In genomic region chr13:95982144-95982543, GRCh38 we compare ENCODE assay signal across 15 cellular contexts.
"Had no signal": no experiment of that assay in that cellular context is flagged by ENCODE, and none has a peak within 500 bp of the region (broad histone marks: within the 10 kb centered on the region; RNA-seq: fewer than 3 reads in every experiment).

No MANE protein-coding gene starts in this region.

- H3K27ac Mint-ChIP-seq: naive thymus-derived CD8-positive, alpha-beta T cell; type B pancreatic cell had no signal

- H3K36me3 Mint-ChIP-seq: naive thymus-derived CD8-positive, alpha-beta T cell had no signal

- H3K4me3 ChIP-seq: esophagus muscularis mucosa, gastrocnemius medialis, heart right ventricle, mucosa of descending colon, right atrium auricular region had no signal

- H3K4me1 Mint-ChIP-seq: naive thymus-derived CD8-positive, alpha-beta T cell had no signal

- H3K9me3 Mint-ChIP-seq: type B pancreatic cell had no signal

- H3K4me1 ChIP-seq: esophagus muscularis mucosa, gastrocnemius medialis, heart right ventricle, right atrium auricular region had no signal

- H3K9me3 ChIP-seq: gastrocnemius medialis, mucosa of descending colon, neutrophil, right atrium auricular region had no signal

- H3K36me3 ChIP-seq: gastrocnemius medialis, neutrophil, right atrium auricular region had no signal

- H3K27me3 ChIP-seq: esophagus muscularis mucosa, gastrocnemius medialis, heart right ventricle, neutrophil, right atrium auricular region had no signal

- DNase-seq: effector memory CD4-positive, alpha-beta T cell; gastrocnemius medialis; heart right ventricle; islet precursor cell; mucosa of descending colon; naive thymus-derived CD8-positive, alpha-beta T cell; posterior cingulate gyrus; small intestine; stimulated activated CD4-positive, alpha-beta T cell treated with anti-CD3 and anti-CD28 coated beads, Interleukin-12 subunit alpha, Interleukin-12 subunit beta, amount 100 ng/mL, for 4 hours; stimulated activated naive CD4-positive, alpha-beta T cell treated with Interleukin-2 at 50 U/mL for 16 hours had no signal

- H3K27me3 Mint-ChIP-seq: type B pancreatic cell had no signal

- H3K27ac ChIP-seq: epithelial cell of prostate, esophagus muscularis mucosa, gastrocnemius medialis, heart right ventricle, neutrophil, right atrium auricular region had no signal

- H3K4me3 Mint-ChIP-seq: naive thymus-derived CD8-positive, alpha-beta T cell; type B pancreatic cell had no signal
